ENCODE assay signal across 10 cellular contexts in the genomic region with DNA sequence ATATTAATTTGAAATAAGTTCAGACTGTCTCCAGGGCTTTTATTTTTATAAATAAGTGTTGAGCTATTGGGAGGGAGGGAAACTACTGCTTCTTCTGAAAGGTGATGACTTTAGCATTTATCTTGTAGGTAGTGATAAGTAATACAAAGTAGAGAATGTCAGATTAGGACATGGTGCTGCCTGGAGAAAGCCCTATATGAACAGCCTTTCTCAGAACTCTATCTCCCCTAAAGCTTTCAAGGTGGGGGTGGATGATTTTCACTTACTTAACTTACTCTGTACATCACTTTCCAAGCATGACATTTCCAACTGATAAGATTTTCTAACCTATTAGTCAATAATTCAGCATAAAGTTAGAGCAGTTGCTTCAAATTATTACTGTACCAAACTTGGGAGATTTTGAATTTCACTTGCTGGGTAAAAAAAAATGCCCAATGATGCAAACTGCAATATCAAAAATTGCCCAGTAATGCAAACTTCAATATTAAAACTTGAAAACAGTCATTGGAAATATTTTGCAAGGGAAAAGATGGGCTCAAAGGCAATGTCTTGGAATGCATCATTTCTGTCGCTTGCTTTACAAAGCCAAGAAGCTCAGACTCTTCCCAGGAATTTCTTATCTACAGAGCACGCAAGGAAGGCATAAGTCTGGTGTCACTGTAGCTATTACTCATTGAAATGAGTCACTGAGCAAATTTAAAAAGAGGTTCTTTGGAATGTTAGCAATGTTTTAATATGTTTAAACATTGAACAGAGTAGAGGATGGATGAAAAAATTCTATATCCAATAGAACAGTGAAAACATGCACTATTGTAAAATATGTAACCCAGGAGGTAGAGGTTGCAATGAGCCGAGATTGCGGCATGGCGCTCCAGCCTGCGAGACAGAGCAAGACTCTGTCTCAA.
DNase-seq lines count a peak whose midpoint lies in the region; ATAC-seq and TF ChIP-seq lines count a peak whose summit lies in the region.
"Had no signal": no experiment of that assay in that cellular context is flagged by ENCODE, and none has a peak within 500 bp of the region (broad histone marks: within the 10 kb centered on the region; RNA-seq: fewer than 3 reads in every experiment).

No MANE protein-coding gene starts in this region.

- H3K4me1 ChIP-seq in GM23248 (ENCODE audit: insufficient read depth) (peaks cover 29% of the 10 kb centered on the region), skeletal muscle satellite cell (ENCODE audit: control insufficient read depth, insufficient read depth, low read length) (peaks cover 28% of the 10 kb centered on the region)

- ATAC-seq in GM21825 (IDR thresholded peaks at IDR 0.05; ENCODE audit: unreplicated experiment) (no peak), HG02642 (IDR thresholded peaks at IDR 0.05; ENCODE audit: poor library complexity, unreplicated experiment) (no peak), HG03045 (IDR thresholded peaks at IDR 0.05; ENCODE audit: unreplicated experiment) (no peak)
- ATAC-seq: activated T-helper 17 cell treated with anti-CD3 and anti-CD28 coated beads, Interleukin-2, amount 50 U/mL, for 72 hours; naive thymus-derived CD8-positive, alpha-beta T cell had no signal

- DNase-seq in GM23248 (peak; percentile 94), RWPE1 (ENCODE audit: low spot score) (peak; percentile 85), fibroblast of peridontal ligament (ENCODE audit: extremely low read depth) (peak; percentile 91)
- DNase-seq: activated B cell treated with CpG ODN at 0.5 μM for 24 hours had no signal

- no peaks in the 10 kb centered on the region for H3K27me3 ChIP-seq in GM23248 (replicated peaks; ENCODE audit: insufficient read depth)
- H3K27me3 ChIP-seq in skeletal muscle satellite cell (ENCODE audit: control insufficient read depth, insufficient read depth, low read length), result no peaks in the 10 kb centered on the region

- TF ChIP-seq CTCF in RWPE1 (conservative IDR thresholded peaks at IDR 0.05; ENCODE audit: low read depth), result no peak

- CTCF ChIA-PET in RWPE1 (lab: Yijun Ruan, JAX), result interaction anchor here (0.7 to 0.9 kb wide), 2 partner anchors 8 to 348 kb away, joined by 3 to 5 read pairs; no protein-coding TSS in a partner anchor

- POLR2A ChIA-PET in RWPE1 (lab: Yijun Ruan, JAX; ENCODE audit: low non-redundant PET), result no interaction called here

- in situ Hi-C loops in GM23248 (cut with MboI), result no loop called here

- no peaks in the 10 kb centered on the region for H4K20me1 ChIP-seq in GM23248 (ENCODE audit: insufficient read depth)

- peak overlapping the region; percentile 33 for H3K9ac ChIP-seq in GM23248
- H3K9ac ChIP-seq in skeletal muscle satellite cell (ENCODE audit: low read depth, low read length), result peak overlapping the region; percentile 56

- H3K4me3 ChIP-seq in GM23248 (peak overlapping the region; percentile 12; the same call in 1 of the 2 replicates), skeletal muscle satellite cell (ENCODE audit: low read length) (no peak overlapping the region)

- H3K9me3 ChIP-seq in GM23248 (ENCODE audit: low read depth) (no peaks in the 10 kb centered on the region), skeletal muscle satellite cell (replicated peaks; ENCODE audit: low read length) (no peaks in the 10 kb centered on the region)

- H3K4me2 ChIP-seq in GM23248 (ENCODE audit: unreplicated experiment) (peak overlapping the region; percentile 68), skeletal muscle satellite cell (ENCODE audit: low read length) (peak overlapping the region; percentile 48)

- H3K36me3 ChIP-seq in GM23248 (ENCODE audit: low read depth) (no peaks in the 10 kb centered on the region), skeletal muscle satellite cell (ENCODE audit: insufficient read depth, low read length) (no peaks in the 10 kb centered on the region)

- H3F3A ChIP-seq in GM23248 (ENCODE audit: insufficient read depth), result peaks cover 28% of the 10 kb centered on the region

- no peaks in the 10 kb centered on the region for H3K9me2 ChIP-seq in GM23248 (ENCODE audit: insufficient read depth)

- H2AFZ ChIP-seq in GM23248, result no peak overlapping the region

- peak overlapping the region; percentile 75 for H3K27ac ChIP-seq in GM23248
- H3K27ac ChIP-seq in RWPE1, result no peak overlapping the region

- WGBS in GM23248 (ENCODE audit: low coverage in 1 of 2, low lambda C conversion rate in 2 of 2, missing lambda C conversion rate in 2 of 2), 2 experiments, result 23 to 38% methylated on average over 6 of the region's 6 CpGs

- no peaks in the 10 kb centered on the region for H3K79me2 ChIP-seq in GM23248 (ENCODE audit: insufficient read depth)
